In the genomic region with DNA sequence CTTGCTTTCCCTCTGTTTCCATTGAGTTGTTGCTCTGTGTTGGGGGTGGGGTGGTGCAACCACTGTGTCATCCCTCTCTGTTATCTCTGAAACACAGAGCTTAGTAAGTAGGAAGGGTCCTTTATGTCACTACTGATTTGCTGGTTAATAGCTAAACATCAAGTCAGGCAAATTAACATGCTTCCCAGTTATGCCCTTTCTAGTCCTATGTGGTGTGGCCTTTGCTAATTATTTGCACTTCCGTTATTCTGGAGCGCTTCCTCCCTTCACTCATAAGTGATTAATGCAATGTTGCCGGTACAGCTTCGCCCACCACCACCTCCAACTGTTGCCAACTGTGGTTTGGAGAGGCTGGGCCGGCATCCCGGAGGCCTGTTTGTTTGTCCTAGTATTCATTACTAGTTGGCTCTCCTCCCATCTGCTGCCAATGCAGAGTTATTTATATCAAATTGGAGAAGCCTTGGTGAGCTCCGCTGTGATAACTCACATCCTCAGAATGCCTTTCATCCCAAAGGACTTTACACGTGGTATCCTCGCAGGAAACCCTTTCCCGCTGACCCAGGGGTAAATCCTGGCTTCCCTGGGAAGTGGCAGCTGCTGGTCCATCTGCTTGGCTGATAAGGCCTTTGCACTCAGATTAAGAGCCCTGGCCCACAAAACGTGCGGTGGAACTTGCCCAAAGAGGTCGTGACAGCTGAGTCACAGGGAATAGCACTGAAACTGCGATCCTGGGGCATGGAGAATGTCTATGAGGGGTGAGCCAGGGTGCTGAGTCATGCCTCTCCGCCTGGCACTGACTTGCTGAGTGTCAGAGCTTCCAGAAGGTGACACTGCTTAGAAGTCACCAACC, we compare ENCODE assay signal across 1 cellular context.
TF ChIP-seq lines count a peak whose summit lies in the region.

No MANE protein-coding gene starts in this region.

TF ChIP-seq in HepG2, 621 proteins besides CTCF, POLR2A, EP300 and RAD21 (continued from another document and continues in another):
- TF ChIP-seq, protein P1, sequence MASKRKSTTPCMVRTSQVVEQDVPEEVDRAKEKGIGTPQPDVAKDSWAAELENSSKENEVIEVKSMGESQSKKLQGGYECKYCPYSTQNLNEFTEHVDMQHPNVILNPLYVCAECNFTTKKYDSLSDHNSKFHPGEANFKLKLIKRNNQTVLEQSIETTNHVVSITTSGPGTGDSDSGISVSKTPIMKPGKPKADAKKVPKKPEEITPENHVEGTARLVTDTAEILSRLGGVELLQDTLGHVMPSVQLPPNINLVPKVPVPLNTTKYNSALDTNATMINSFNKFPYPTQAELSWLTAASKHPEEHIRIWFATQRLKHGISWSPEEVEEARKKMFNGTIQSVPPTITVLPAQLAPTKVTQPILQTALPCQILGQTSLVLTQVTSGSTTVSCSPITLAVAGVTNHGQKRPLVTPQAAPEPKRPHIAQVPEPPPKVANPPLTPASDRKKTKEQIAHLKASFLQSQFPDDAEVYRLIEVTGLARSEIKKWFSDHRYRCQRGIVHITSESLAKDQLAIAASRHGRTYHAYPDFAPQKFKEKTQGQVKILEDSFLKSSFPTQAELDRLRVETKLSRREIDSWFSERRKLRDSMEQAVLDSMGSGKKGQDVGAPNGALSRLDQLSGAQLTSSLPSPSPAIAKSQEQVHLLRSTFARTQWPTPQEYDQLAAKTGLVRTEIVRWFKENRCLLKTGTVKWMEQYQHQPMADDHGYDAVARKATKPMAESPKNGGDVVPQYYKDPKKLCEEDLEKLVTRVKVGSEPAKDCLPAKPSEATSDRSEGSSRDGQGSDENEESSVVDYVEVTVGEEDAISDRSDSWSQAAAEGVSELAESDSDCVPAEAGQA (IDR thresholded peaks at IDR 0.05; ENCODE audit: low read depth), result no peak
- TF ChIP-seq, protein P1 (CRISPR knock-in tag; IDR thresholded peaks at IDR 0.05; ENCODE audit: borderline replicate concordance), result no peak
- TF ChIP-seq, protein P2, sequence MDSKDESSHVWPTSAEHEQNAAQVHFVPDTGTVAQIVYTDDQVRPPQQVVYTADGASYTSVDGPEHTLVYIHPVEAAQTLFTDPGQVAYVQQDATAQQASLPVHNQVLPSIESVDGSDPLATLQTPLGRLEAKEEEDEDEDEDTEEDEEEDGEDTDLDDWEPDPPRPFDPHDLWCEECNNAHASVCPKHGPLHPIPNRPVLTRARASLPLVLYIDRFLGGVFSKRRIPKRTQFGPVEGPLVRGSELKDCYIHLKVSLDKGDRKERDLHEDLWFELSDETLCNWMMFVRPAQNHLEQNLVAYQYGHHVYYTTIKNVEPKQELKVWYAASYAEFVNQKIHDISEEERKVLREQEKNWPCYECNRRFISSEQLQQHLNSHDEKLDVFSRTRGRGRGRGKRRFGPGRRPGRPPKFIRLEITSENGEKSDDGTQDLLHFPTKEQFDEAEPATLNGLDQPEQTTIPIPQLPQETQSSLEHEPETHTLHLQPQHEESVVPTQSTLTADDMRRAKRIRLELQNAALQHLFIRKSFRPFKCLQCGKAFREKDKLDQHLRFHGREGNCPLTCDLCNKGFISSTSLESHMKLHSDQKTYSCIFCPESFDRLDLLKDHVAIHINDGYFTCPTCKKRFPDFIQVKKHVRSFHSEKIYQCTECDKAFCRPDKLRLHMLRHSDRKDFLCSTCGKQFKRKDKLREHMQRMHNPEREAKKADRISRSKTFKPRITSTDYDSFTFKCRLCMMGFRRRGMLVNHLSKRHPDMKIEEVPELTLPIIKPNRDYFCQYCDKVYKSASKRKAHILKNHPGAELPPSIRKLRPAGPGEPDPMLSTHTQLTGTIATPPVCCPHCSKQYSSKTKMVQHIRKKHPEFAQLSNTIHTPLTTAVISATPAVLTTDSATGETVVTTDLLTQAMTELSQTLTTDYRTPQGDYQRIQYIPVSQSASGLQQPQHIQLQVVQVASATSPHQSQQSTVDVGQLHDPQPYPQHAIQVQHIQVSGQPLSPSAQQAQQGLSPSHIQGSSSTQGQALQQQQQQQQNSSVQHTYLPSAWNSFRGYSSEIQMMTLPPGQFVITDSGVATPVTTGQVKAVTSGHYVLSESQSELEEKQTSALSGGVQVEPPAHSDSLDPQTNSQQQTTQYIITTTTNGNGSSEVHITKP (CRISPR knock-in tag; IDR thresholded peaks at IDR 0.05; ENCODE audit: low read depth), result no peak
- 0 out of 2 replicates have a peak, but pooled peaks have one; percentile 27 for TF ChIP-seq ESRRA (CRISPR knock-in tag; IDR thresholded peaks at IDR 0.05; ENCODE audit: low read depth)
- no peak for TF ChIP-seq ZNF792 (CRISPR knock-in tag; IDR thresholded peaks at IDR 0.05)
- TF ChIP-seq, protein P3, sequence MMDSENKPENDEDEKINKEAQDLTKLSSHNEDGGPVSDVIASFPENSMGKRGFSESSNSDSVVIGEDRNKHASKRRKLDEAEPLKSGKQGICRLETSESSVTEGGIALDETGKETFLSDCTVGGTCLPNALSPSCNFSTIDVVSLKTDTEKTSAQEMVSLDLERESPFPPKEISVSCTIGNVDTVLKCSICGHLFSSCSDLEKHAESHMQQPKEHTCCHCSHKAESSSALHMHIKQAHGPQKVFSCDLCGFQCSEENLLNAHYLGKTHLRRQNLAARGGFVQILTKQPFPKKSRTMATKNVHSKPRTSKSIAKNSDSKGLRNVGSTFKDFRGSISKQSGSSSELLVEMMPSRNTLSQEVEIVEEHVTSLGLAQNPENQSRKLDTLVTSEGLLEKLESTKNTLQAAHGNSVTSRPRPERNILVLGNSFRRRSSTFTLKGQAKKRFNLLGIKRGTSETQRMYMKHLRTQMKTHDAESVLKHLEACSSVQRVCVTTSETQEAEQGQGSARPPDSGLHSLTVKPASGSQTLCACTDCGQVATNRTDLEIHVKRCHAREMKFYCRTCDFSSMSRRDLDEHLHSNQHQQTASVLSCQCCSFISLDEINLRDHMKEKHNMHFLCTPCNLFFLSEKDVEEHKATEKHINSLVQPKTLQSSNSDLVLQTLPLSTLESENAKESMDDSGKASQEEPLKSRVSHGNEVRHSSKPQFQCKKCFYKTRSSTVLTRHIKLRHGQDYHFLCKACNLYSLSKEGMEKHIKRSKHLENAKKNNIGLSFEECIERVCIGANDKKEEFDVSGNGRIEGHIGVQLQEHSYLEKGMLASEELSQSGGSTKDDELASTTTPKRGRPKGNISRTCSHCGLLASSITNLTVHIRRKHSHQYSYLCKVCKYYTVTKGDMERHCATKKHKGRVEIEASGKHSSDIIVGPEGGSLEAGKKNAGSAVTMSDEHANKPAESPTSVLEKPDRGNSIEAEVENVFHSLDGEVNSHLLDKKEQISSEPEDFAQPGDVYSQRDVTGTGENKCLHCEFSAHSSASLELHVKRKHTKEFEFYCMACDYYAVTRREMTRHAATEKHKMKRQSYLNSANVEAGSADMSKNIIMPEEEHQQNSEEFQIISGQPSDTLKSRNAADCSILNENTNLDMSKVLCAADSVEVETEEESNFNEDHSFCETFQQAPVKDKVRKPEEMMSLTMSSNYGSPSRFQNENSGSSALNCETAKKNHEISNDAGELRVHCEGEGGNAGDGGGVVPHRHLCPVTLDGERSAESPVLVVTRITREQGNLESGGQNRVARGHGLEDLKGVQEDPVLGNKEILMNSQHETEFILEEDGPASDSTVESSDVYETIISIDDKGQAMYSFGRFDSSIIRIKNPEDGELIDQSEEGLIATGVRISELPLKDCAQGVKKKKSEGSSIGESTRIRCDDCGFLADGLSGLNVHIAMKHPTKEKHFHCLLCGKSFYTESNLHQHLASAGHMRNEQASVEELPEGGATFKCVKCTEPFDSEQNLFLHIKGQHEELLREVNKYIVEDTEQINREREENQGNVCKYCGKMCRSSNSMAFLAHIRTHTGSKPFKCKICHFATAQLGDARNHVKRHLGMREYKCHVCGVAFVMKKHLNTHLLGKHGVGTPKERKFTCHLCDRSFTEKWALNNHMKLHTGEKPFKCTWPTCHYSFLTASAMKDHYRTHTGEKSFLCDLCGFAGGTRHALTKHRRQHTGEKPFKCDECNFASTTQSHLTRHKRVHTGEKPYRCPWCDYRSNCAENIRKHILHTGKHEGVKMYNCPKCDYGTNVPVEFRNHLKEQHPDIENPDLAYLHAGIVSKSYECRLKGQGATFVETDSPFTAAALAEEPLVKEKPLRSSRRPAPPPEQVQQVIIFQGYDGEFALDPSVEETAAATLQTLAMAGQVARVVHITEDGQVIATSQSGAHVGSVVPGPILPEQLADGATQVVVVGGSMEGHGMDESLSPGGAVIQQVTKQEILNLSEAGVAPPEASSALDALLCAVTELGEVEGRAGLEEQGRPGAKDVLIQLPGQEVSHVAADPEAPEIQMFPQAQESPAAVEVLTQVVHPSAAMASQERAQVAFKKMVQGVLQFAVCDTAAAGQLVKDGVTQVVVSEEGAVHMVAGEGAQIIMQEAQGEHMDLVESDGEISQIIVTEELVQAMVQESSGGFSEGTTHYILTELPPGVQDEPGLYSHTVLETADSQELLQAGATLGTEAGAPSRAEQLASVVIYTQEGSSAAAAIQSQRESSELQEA (CRISPR knock-in tag; IDR thresholded peaks at IDR 0.05; ENCODE audit: not compliant biosample characterization), result no peak
- no peak for TF ChIP-seq NR2F6 (IDR thresholded peaks at IDR 0.05)
- no peak for TF ChIP-seq NR2F6 (CRISPR knock-in tag; IDR thresholded peaks at IDR 0.05)
- TF ChIP-seq, protein P4, sequence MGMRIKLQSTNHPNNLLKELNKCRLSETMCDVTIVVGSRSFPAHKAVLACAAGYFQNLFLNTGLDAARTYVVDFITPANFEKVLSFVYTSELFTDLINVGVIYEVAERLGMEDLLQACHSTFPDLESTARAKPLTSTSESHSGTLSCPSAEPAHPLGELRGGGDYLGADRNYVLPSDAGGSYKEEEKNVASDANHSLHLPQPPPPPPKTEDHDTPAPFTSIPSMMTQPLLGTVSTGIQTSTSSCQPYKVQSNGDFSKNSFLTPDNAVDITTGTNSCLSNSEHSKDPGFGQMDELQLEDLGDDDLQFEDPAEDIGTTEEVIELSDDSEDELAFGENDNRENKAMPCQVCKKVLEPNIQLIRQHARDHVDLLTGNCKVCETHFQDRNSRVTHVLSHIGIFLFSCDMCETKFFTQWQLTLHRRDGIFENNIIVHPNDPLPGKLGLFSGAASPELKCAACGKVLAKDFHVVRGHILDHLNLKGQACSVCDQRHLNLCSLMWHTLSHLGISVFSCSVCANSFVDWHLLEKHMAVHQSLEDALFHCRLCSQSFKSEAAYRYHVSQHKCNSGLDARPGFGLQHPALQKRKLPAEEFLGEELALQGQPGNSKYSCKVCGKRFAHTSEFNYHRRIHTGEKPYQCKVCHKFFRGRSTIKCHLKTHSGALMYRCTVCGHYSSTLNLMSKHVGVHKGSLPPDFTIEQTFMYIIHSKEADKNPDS (CRISPR knock-in tag; IDR thresholded peaks at IDR 0.05), result no peak
- TF ChIP-seq ZNF33B (CRISPR knock-in tag; IDR thresholded peaks at IDR 0.05), result no peak
- TF ChIP-seq, protein P5, sequence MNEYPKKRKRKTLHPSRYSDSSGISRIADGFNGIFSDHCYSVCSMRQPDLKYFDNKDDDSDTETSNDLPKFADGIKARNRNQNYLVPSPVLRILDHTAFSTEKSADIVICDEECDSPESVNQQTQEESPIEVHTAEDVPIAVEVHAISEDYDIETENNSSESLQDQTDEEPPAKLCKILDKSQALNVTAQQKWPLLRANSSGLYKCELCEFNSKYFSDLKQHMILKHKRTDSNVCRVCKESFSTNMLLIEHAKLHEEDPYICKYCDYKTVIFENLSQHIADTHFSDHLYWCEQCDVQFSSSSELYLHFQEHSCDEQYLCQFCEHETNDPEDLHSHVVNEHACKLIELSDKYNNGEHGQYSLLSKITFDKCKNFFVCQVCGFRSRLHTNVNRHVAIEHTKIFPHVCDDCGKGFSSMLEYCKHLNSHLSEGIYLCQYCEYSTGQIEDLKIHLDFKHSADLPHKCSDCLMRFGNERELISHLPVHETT (CRISPR knock-in tag; conservative IDR thresholded peaks at IDR 0.05), result no peak
- TF ChIP-seq, protein P6, sequence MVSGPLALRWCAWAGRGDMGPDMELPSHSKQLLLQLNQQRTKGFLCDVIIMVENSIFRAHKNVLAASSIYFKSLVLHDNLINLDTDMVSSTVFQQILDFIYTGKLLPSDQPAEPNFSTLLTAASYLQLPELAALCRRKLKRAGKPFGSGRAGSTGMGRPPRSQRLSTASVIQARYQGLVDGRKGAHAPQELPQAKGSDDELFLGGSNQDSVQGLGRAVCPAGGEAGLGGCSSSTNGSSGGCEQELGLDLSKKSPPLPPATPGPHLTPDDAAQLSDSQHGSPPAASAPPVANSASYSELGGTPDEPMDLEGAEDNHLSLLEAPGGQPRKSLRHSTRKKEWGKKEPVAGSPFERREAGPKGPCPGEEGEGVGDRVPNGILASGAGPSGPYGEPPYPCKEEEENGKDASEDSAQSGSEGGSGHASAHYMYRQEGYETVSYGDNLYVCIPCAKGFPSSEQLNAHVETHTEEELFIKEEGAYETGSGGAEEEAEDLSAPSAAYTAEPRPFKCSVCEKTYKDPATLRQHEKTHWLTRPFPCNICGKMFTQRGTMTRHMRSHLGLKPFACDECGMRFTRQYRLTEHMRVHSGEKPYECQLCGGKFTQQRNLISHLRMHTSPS (CRISPR knock-in tag; IDR thresholded peaks at IDR 0.05; ENCODE audit: low read depth), result peak; percentile 84; the same call in 1 of the 2 replicates
- no peak; the same call in 1 of the 2 replicates for TF ChIP-seq NFKB2 (CRISPR knock-in tag; IDR thresholded peaks at IDR 0.05; ENCODE audit: borderline replicate concordance)
- TF ChIP-seq, protein P7, sequence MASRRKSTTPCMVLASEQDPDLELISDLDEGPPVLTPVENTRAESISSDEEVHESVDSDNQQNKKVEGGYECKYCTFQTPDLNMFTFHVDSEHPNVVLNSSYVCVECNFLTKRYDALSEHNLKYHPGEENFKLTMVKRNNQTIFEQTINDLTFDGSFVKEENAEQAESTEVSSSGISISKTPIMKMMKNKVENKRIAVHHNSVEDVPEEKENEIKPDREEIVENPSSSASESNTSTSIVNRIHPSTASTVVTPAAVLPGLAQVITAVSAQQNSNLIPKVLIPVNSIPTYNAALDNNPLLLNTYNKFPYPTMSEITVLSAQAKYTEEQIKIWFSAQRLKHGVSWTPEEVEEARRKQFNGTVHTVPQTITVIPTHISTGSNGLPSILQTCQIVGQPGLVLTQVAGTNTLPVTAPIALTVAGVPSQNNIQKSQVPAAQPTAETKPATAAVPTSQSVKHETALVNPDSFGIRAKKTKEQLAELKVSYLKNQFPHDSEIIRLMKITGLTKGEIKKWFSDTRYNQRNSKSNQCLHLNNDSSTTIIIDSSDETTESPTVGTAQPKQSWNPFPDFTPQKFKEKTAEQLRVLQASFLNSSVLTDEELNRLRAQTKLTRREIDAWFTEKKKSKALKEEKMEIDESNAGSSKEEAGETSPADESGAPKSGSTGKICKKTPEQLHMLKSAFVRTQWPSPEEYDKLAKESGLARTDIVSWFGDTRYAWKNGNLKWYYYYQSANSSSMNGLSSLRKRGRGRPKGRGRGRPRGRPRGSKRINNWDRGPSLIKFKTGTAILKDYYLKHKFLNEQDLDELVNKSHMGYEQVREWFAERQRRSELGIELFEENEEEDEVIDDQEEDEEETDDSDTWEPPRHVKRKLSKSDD (CRISPR knock-in tag; IDR thresholded peaks at IDR 0.05; ENCODE audit: low read depth), result no peak
- no peak for TF ChIP-seq ZMYM4 (CRISPR knock-in tag; IDR thresholded peaks at IDR 0.05)
- no peak for TF ChIP-seq ZNF234 (CRISPR knock-in tag; conservative IDR thresholded peaks at IDR 0.05)
- TF ChIP-seq KDM5B (CRISPR knock-in tag; IDR thresholded peaks at IDR 0.05; ENCODE audit: borderline replicate concordance), result no peak; the same call in 1 of the 2 replicates
